17 cellular contexts compared by ENCODE assay signal in genomic region chr14:103676881-103677675, GRCh38.
"Had no signal": no experiment of that assay in that cellular context is flagged by ENCODE, and none has a peak within 500 bp of the region (broad histone marks: within the 10 kb centered on the region; RNA-seq: fewer than 3 reads in every experiment).

No MANE protein-coding gene starts in this region.

- H3K27ac Mint-ChIP-seq: activated naive CD8-positive, alpha-beta T cell treated with anti-CD3 and anti-CD28 coated beads, Interleukin-2, amount 10 ng/mL, durations not matched to agents 7 days and 5 days; natural killer cell treated with Interleukin-12 subunit alpha and Interleukin-12 subunit beta and Interleukin-15 and Interleukin-18, amount 100 ng/mL, for 72 hours; stimulated activated effector memory CD8-positive, alpha-beta T cell treated with anti-CD3 and anti-CD28 coated beads, Interleukin-12 subunit alpha, Interleukin-12 subunit beta, amount 100 ng/mL, for 72 hours had no signal

- DNase-seq: activated CD4-positive, alpha-beta T cell treated with anti-CD3 and anti-CD28 coated beads, Interleukin-2, amount 50 U/mL, for 4 hours; activated gamma-delta T cell; activated naive CD8-positive, alpha-beta T cell treated with anti-CD3 and anti-CD28 coated beads, Interleukin-2, amount 10 ng/mL, durations not matched to agents 7 days and 5 days; activated T-cell treated with anti-CD3 and anti-CD28 coated beads, Interleukin-2, amount 50 U/mL, for 1 hour; central memory CD4-positive, alpha-beta T cell; cortex of kidney; effector CD8-positive, alpha-beta T cell; hypothalamus; kidney glomerular epithelial cell; SHP77 treated with DMSO at 0.1 percent for 48 hours had no signal

- H3K27me3 ChIP-seq: ascending aorta, ovary, tibial nerve had no signal

- ATAC-seq: natural killer cell treated with Interleukin-12 subunit alpha and Interleukin-12 subunit beta and Interleukin-15 and Interleukin-18, amount 100 ng/mL, for 72 hours; stimulated activated effector memory CD8-positive, alpha-beta T cell treated with anti-CD3 and anti-CD28 coated beads, Interleukin-12 subunit alpha, Interleukin-12 subunit beta, amount 100 ng/mL, for 72 hours had no signal

- H3K4me3 ChIP-seq: ascending aorta, ovary, smooth muscle cell, tibial nerve had no signal

- H3K9me3 ChIP-seq: ascending aorta, ovary, tibial nerve had no signal

- H3K4me1 Mint-ChIP-seq: activated naive CD8-positive, alpha-beta T cell treated with anti-CD3 and anti-CD28 coated beads, Interleukin-2, amount 10 ng/mL, durations not matched to agents 7 days and 5 days had no signal

- H3K36me3 ChIP-seq: ovary had no signal

- H3K9me3 Mint-ChIP-seq: activated naive CD8-positive, alpha-beta T cell treated with anti-CD3 and anti-CD28 coated beads, Interleukin-2, amount 10 ng/mL, durations not matched to agents 7 days and 5 days; natural killer cell treated with Interleukin-12 subunit alpha and Interleukin-12 subunit beta and Interleukin-15 and Interleukin-18, amount 100 ng/mL, for 72 hours; stimulated activated effector memory CD8-positive, alpha-beta T cell treated with anti-CD3 and anti-CD28 coated beads, Interleukin-12 subunit alpha, Interleukin-12 subunit beta, amount 100 ng/mL, for 72 hours had no signal

- H3K4me2 ChIP-seq: smooth muscle cell had no signal

- H3K4me3 Mint-ChIP-seq: activated naive CD8-positive, alpha-beta T cell treated with anti-CD3 and anti-CD28 coated beads, Interleukin-2, amount 10 ng/mL, durations not matched to agents 7 days and 5 days; natural killer cell treated with Interleukin-12 subunit alpha and Interleukin-12 subunit beta and Interleukin-15 and Interleukin-18, amount 100 ng/mL, for 72 hours; stimulated activated effector memory CD8-positive, alpha-beta T cell treated with anti-CD3 and anti-CD28 coated beads, Interleukin-12 subunit alpha, Interleukin-12 subunit beta, amount 100 ng/mL, for 72 hours had no signal

- H3K27me3 Mint-ChIP-seq: activated naive CD8-positive, alpha-beta T cell treated with anti-CD3 and anti-CD28 coated beads, Interleukin-2, amount 10 ng/mL, durations not matched to agents 7 days and 5 days; natural killer cell treated with Interleukin-12 subunit alpha and Interleukin-12 subunit beta and Interleukin-15 and Interleukin-18, amount 100 ng/mL, for 72 hours had no signal

- H3K27ac ChIP-seq: ascending aorta, epithelial cell of prostate, ovary, tibial nerve had no signal
